18 cellular contexts compared by ENCODE assay signal in genomic region chr11:33694346-33695050, GRCh38. TPM values are rescaled to one million over a fixed set of nuclear protein-coding genes. Genes with fewer than 3 reads are reported as not detected.
DNase-seq lines count a peak whose midpoint lies in the region; TF ChIP-seq lines count a peak whose summit lies in the region.
"Had no signal": no experiment of that assay in that cellular context is flagged by ENCODE, and none has a peak within 500 bp of the region (broad histone marks: within the 10 kb centered on the region; RNA-seq: fewer than 3 reads in every experiment).

No MANE protein-coding gene starts in this region.

- TF ChIP-seq CTCF in KMS-11 (conservative IDR thresholded peaks at IDR 0.05; ENCODE audit: low read depth, low read length) = no peak
- TF ChIP-seq CTCF in mammary epithelial cell (conservative IDR thresholded peaks at IDR 0.05 in 1 of 2, IDR thresholded peaks at IDR 0.05 in 1 of 2; ENCODE audit: extremely low read depth in 1 of 2, insufficient read depth in 1 of 2, low read depth in 1 of 2, low read length in 2 of 2) = no peak
- no peak for TF ChIP-seq CTCF in neural progenitor cell (IDR thresholded peaks at IDR 0.05)
- no peak for TF ChIP-seq CTCF in transverse colon (IDR thresholded peaks at IDR 0.05)

- in situ Hi-C loops in mammary epithelial cell (cut with MboI; ENCODE audit: low sequenced_read_pairs in 2 of 2) = loop anchor here (25.0 kb wide), 2 partner anchors 532 to 732 kb away; partner anchors contain the start of gene CSTF3 (in 2 of the 2)
- in situ Hi-C loops in transverse colon (cut with MboI; ENCODE audit: low pct_ligation_motif_present in 1 of 4, low pct_unique_long_range_greater_than_20kb in 1 of 4, low sequenced_read_pairs in 3 of 4) = loop anchor here in 1 of 4 donors (25.0 kb wide), 1 partner anchor 332 kb away; no protein-coding TSS in a partner anchor

- H2AFZ ChIP-seq in ACC112 (ENCODE audit: low read length, unreplicated experiment) = no peak overlapping the region
- H2AFZ ChIP-seq in KMS-11 (ENCODE audit: low read depth) = no peak overlapping the region
- H2AFZ ChIP-seq in mammary epithelial cell (ENCODE audit: low read depth, low read length) = no peak overlapping the region
- H2AFZ ChIP-seq in neural progenitor cell (replicated peaks) = no peak overlapping the region

- H3K9me3 Mint-ChIP-seq in neural progenitor cell = no peaks in the 10 kb centered on the region

- no TSS peak for BruUV-seq in mammary epithelial cell (replicated peaks; lab: Mats Ljungman, UMichigan)

- WGBS in mammary epithelial cell (ENCODE audit: low coverage, missing lambda C conversion rate) = 72% methylated on average over 4 of the region's 4 CpGs
- 80 to 83% methylated on average over 1 to 4 of the region's 4 CpGs for WGBS in transverse colon (ENCODE audit: low coverage in 1 of 2), 2 donors

- H3K27ac ChIP-seq in ACC112 (ENCODE audit: low read depth, low read length) = peak overlapping the region; percentile 97
- no peak overlapping the region for H3K27ac ChIP-seq in KMS-11
- peak overlapping the region; percentile 17 for H3K27ac ChIP-seq in mammary epithelial cell (ENCODE audit: insufficient read depth, low read depth, low read length)
- H3K27ac ChIP-seq in neural progenitor cell = no peak overlapping the region
- peak overlapping the region in 1 of 4 donors; percentile 13 for H3K27ac ChIP-seq in transverse colon
- H3K27ac ChIP-seq: HL-60 had no signal

- peaks cover 55% of the 10 kb centered on the region for H3K4me1 Mint-ChIP-seq in neural progenitor cell

- no peaks in the 10 kb centered on the region for H3K9me3 ChIP-seq in mammary epithelial cell (replicated peaks; ENCODE audit: insufficient read depth, low read length)
- H3K9me3 ChIP-seq in neural progenitor cell (ENCODE audit: low read depth) = no peaks in the 10 kb centered on the region
- no peaks in the 10 kb centered on the region for H3K9me3 ChIP-seq in transverse colon

- H3K4me2 ChIP-seq in KMS-11 (peak overlapping the region; percentile 13; the same call in 1 of the 2 replicates), mammary epithelial cell (ENCODE audit: insufficient read depth, low read depth, low read length) (no peak overlapping the region), neural progenitor cell (no peak overlapping the region)

- no peaks in the 10 kb centered on the region for H3K36me3 ChIP-seq in ACC112 (ENCODE audit: insufficient read depth, low read length)
- H3K36me3 ChIP-seq in KMS-11 (ENCODE audit: insufficient read depth) = no peaks in the 10 kb centered on the region
- H3K36me3 ChIP-seq in mammary epithelial cell (ENCODE audit: insufficient read depth, low read length) = no peaks in the 10 kb centered on the region
- H3K36me3 ChIP-seq in neural progenitor cell = no peaks in the 10 kb centered on the region
- H3K36me3 ChIP-seq in transverse colon = no peaks in the 10 kb centered on the region

- CTCF ChIA-PET in mammary epithelial cell (lab: Charles Lee; ENCODE audit: low non-redundant PET) = no interaction called here

- H3K36me3 Mint-ChIP-seq in neural progenitor cell = no peaks in the 10 kb centered on the region

- H4K20me1 ChIP-seq in KMS-11 (ENCODE audit: insufficient read depth) (no peaks in the 10 kb centered on the region), mammary epithelial cell (ENCODE audit: insufficient read depth, low read length) (no peaks in the 10 kb centered on the region), neural progenitor cell (ENCODE audit: low read depth) (no peaks in the 10 kb centered on the region)

- H3K4me3 ChIP-seq in ACC112 (ENCODE audit: low read depth, low read length) = no peak overlapping the region
- no peak overlapping the region for H3K4me3 ChIP-seq in KMS-11 (IDR thresholded peaks at IDR 0.05; ENCODE audit: insufficient read depth, low read depth, low read length)
- H3K4me3 ChIP-seq in mammary epithelial cell (replicated peaks in 1 of 3; ENCODE audit: insufficient read depth in 1 of 3, low read depth in 2 of 3, low read length in 3 of 3) = no peak overlapping the region
- H3K4me3 ChIP-seq in neural progenitor cell = no peak overlapping the region
- no peak overlapping the region for H3K4me3 ChIP-seq in transverse colon

- TF ChIP-seq POLR2A in transverse colon (IDR thresholded peaks at IDR 0.05) = no peak

- H3K27me3 ChIP-seq in ACC112 (ENCODE audit: insufficient read depth, low read length) (no peaks in the 10 kb centered on the region), KMS-11 (ENCODE audit: insufficient read depth, low read depth) (no peaks in the 10 kb centered on the region), mammary epithelial cell (ENCODE audit: insufficient read depth, low read length) (no peaks in the 10 kb centered on the region), neural progenitor cell (peaks cover 6% of the 10 kb centered on the region), transverse colon (no peaks in the 10 kb centered on the region)

- intact Hi-C loops in mammary epithelial cell (cut with micrococcal nuclease) = no loop called here
- intact Hi-C loops in transverse colon (cut with DNase I; ENCODE audit: low total_unique reads) = no loop called here

- no peak for TF ChIP-seq EP300 in transverse colon (IDR thresholded peaks at IDR 0.05; ENCODE audit: low read depth)

- H3K9ac ChIP-seq in KMS-11 (no peak overlapping the region), mammary epithelial cell (ENCODE audit: insufficient read depth, low read length) (no peak overlapping the region), neural progenitor cell (no peak overlapping the region)

- H3K27me3 Mint-ChIP-seq in neural progenitor cell (ENCODE audit: insufficient read depth, low read depth) = peaks cover 6% of the 10 kb centered on the region

- H3K4me1 ChIP-seq in ACC112 (ENCODE audit: control insufficient read depth, insufficient read depth, low read length, unreplicated experiment) = peaks cover 76% of the 10 kb centered on the region
- peaks cover 30% of the 10 kb centered on the region for H3K4me1 ChIP-seq in KMS-11 (ENCODE audit: low read depth, poor library complexity, severe bottlenecking)
- H3K4me1 ChIP-seq in mammary epithelial cell (ENCODE audit: insufficient read depth, low read length) = peaks cover 81% of the 10 kb centered on the region
- peaks cover 27% of the 10 kb centered on the region for H3K4me1 ChIP-seq in neural progenitor cell
- peaks cover 16 to 38% (median 34%) of the 10 kb centered on the region in 4 donors for H3K4me1 ChIP-seq in transverse colon

- H3K4me3 Mint-ChIP-seq in neural progenitor cell = no peak overlapping the region

- H3K79me2 ChIP-seq in ACC112 (ENCODE audit: control insufficient read depth, insufficient read depth, low read length, unreplicated experiment) = no peaks in the 10 kb centered on the region
- no peaks in the 10 kb centered on the region for H3K79me2 ChIP-seq in KMS-11 (ENCODE audit: insufficient read depth, low read depth)
- no peaks in the 10 kb centered on the region for H3K79me2 ChIP-seq in mammary epithelial cell (ENCODE audit: insufficient read depth, low read length)
- H3K79me2 ChIP-seq in neural progenitor cell (ENCODE audit: low read depth) = no peaks in the 10 kb centered on the region

- H3F3A ChIP-seq in neural progenitor cell (ENCODE audit: low read depth) = no peaks in the 10 kb centered on the region

- no peak for DNase-seq in mammary epithelial cell
- DNase-seq in neural progenitor cell (ENCODE audit: low spot score) = no peak
- DNase-seq in NCI-H82 treated with DMSO at 0.1 percent for 48 hours (lab: John Stamatoyannopoulos, UW; ENCODE audit: unreplicated experiment) = no peak
- no peak for DNase-seq in HUDEP-2 (lab: John Stamatoyannopoulos, UW; ENCODE audit: unreplicated experiment in 76 of 76)
- no peak for DNase-seq in NCI-H2081 treated with DMSO at 0.1 percent for 48 hours (lab: John Stamatoyannopoulos, UW)
- no peak for DNase-seq in transverse colon
- DNase-seq: activated CD4-positive, CD25-positive, alpha-beta regulatory T cell treated with anti-CD3 and anti-CD28 coated beads, Interleukin-2, amount 50 U/mL, for 72 hours; amniotic stem cell; glutamatergic neuron; NCI-H1105; SIG-M5; stimulated activated CD4-positive, alpha-beta T cell treated with anti-CD3 and anti-CD28 coated beads, Interleukin-1b, Interleukin-23, amount 100 ng/mL, for 48 hours had no signal

- dilution Hi-C loops in mammary epithelial cell (cut with HindIII; ENCODE audit: low sequenced_read_pairs) = loop anchor here (5.0 to 25.0 kb wide), 2 partner anchors 332 to 532 kb away; partner anchors contain the start of gene CSTF3

- H3K27ac Mint-ChIP-seq in neural progenitor cell = peak overlapping the region; percentile 88

RNA-seq across cellular contexts. Expression of gene C11orf91, which starts 6.1 kb away (rescaled TPM):
- total RNA-seq in mammary epithelial cell (1 to 10 TPM in 1 of 2 donors, not detected in 1; 7.6 TPM), neural progenitor cell (ENCODE audit: low replicate concordance) (not detected in 2 replicates), transverse colon (not detected)
- polyA plus RNA-seq in mammary epithelial cell = 0.08 TPM
- polyA minus RNA-seq in mammary epithelial cell = not detected
- total RNA-seq: lung microvascular endothelial cell, omental fat pad had no signal
- polyA plus RNA-seq: BJ had no signal

RNA-seq across cellular contexts. Expression of gene CD59, which starts 41.7 kb away (rescaled TPM):
- total RNA-seq in mammary epithelial cell (1,000 to 10,000 TPM; 1,038 to 1,326 TPM), neural progenitor cell (ENCODE audit: low replicate concordance) (42.8 and 74.7 TPM in 2 replicates), transverse colon (100 to 1,000 TPM in 3 of 4 donors, 10 to 100 TPM in 1; 64.7 to 213 (median 170) TPM)
- 1,397 TPM for polyA plus RNA-seq in mammary epithelial cell
- polyA minus RNA-seq in mammary epithelial cell = 796 TPM

Comparison
In these comparisons a context has a peak if more than half of its experiments do, and no peak if none do; other contexts are left out.
1. H3K27ac ChIP-seq: peak in ACC112 (single experiment) and mammary epithelial cell (single experiment); none in KMS-11 (single experiment) and neural progenitor cell (single experiment).
2. RNA of gene CD59, which starts 41.7 kb away (total RNA-seq): 1,038 to 1,326 TPM in mammary epithelial cell; 64.7 to 213 TPM in transverse colon and 42.8 to 74.7 TPM in neural progenitor cell; every median in the first group is over 4 times any median in the second.